ENCODE assay signal across 8 cellular contexts in the genomic region with DNA sequence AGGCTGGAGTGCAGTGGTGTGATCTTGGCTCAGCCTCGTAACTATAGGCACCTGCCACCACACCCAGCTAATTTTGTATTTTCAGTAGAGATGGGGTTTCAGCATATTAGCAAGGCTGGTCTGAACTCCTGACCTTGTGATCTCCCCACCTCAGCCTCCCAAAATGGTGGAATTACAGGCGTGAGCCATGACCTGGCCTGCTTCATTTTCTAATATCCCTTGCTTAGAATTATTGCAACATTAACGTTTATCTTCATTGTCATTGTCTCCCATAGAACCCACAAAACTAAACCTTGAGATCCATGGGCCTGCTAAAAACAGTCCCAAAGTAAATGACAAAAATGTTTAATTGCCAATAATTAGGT. TPM values are rescaled to one million over a fixed set of nuclear protein-coding genes. Genes with fewer than 3 reads are reported as not detected.
DNase-seq lines count a peak whose midpoint lies in the region; ATAC-seq and TF ChIP-seq lines count a peak whose summit lies in the region.

No MANE protein-coding gene starts in this region.

- POLR2A ChIA-PET in AG04450 (lab: Yijun Ruan, JAX), result interaction anchor here (0.7 to 4.4 kb wide), 13 partner anchors 44 to 1694 kb away, joined by 3 to 36 read pairs (median 7); a partner anchor contains a TSS

- no peak overlapping the region for H3K4me3 ChIP-seq in AG04450 (ENCODE audit: low read depth, low read length)
- no peak overlapping the region for H3K4me3 ChIP-seq in foreskin fibroblast (ENCODE audit: low read depth in 1 of 2, low read length in 2 of 2)

- no peaks in the 10 kb centered on the region for H3K27me3 ChIP-seq in AG04450 (ENCODE audit: control insufficient read depth, insufficient read depth, low read length)

- DNase-seq in AG04450 (ENCODE audit: low read depth, low spot score), result no peak
- DNase-seq in SW480 (ENCODE audit: low spot score), result peak; percentile 18
- peak; percentile 35 to 71 for DNase-seq in foreskin fibroblast
- DNase-seq in GM10266 (ENCODE audit: extremely low spot score), result no peak

- ATAC-seq in GM21723 (IDR thresholded peaks at IDR 0.05; ENCODE audit: unreplicated experiment) (peak; percentile 30), HG02852 (IDR thresholded peaks at IDR 0.05; ENCODE audit: unreplicated experiment) (no peak), HG02840 (IDR thresholded peaks at IDR 0.05; ENCODE audit: low FRiP score, unreplicated experiment) (no peak), HG03354 (IDR thresholded peaks at IDR 0.05; ENCODE audit: poor library complexity, severe bottlenecking, unreplicated experiment) (no peak)

- peak overlapping the region; percentile 39 for H3K27ac ChIP-seq in AG04450 (ENCODE audit: low read depth, low read length)

- H3K9me3 ChIP-seq in AG04450 (ENCODE audit: control insufficient read depth, insufficient read depth, low read length), result no peaks in the 10 kb centered on the region

- CTCF ChIA-PET in AG04450 (lab: Charles Lee), result interaction anchor here (1.1 to 1.6 kb wide), 3 partner anchors 96 to 219 kb away, joined by 3 to 19 read pairs (median 10); no protein-coding TSS in a partner anchor

- TF ChIP-seq CTCF in AG04450 (IDR thresholded peaks at IDR 0.05; ENCODE audit: low read depth, low read length) (no peak), foreskin fibroblast (IDR thresholded peaks at IDR 0.05; ENCODE audit: low read depth, low read length) (no peak), GM10266 (IDR thresholded peaks at IDR 0.05; ENCODE audit: control insufficient read depth, insufficient read depth, low read depth, missing control alignments) (no peak)

RNA-seq across cellular contexts. Expression of a gene that starts 6.1 kb away (rescaled TPM):
- polyA plus RNA-seq in AG04450 (2011; rRNA removed), result 24,076 and 25,115 TPM in 2 replicates
- 13,404 and 14,510 TPM in 2 replicates for polyA minus RNA-seq in AG04450 (2011; rRNA and poly(A)+ RNA removed)

RNA-seq across cellular contexts. Expression of a gene that starts 53.2 kb away (rescaled TPM):
- 21.1 and 23.1 TPM in 2 replicates for polyA plus RNA-seq in AG04450 (2011; rRNA removed)
- polyA minus RNA-seq in AG04450 (2011; rRNA and poly(A)+ RNA removed), result 15.0 and 16.7 TPM in 2 replicates

Comparison
In these comparisons a context has a peak if more than half of its experiments do, and no peak if none do; other contexts are left out.
1. DNase-seq: peak in SW480 (single experiment) and foreskin fibroblast (2 of 2); none in AG04450 (single experiment) and GM10266 (single experiment).